ENCODE assay signal across 19 cellular contexts in genomic region chr10:10261-10971, GRCh38. TPM values are rescaled to one million over a fixed set of nuclear protein-coding genes. Genes with fewer than 3 reads are reported as not detected.
"Had no signal": no experiment of that assay in that cellular context is flagged by ENCODE, and none has a peak within 500 bp of the region (broad histone marks: within the 10 kb centered on the region; RNA-seq: fewer than 3 reads in every experiment).

No MANE protein-coding gene starts in this region.

RNA-seq across cellular contexts. Expression of gene TUBB8, which starts 38.7 kb away (rescaled TPM):
- total RNA-seq: cerebellum; endothelial cell of umbilical vein; esophagus muscularis mucosa; fibroblast of lung; gastroesophageal sphincter; heart left ventricle; kidney epithelial cell; left cardiac atrium; lower leg skin; mammary epithelial cell; mesenteric fat pad; myocyte; naive thymus-derived CD8-positive, alpha-beta T cell; occipital lobe; ovary; posterior vena cava; pulmonary artery endothelial cell; urinary bladder had no signal
- polyA plus RNA-seq: fibroblast of lung; foreskin keratinocyte; naive thymus-derived CD8-positive, alpha-beta T cell had no signal
